Comparison of ENCODE assay signal across 8 cellular contexts in the genomic region with DNA sequence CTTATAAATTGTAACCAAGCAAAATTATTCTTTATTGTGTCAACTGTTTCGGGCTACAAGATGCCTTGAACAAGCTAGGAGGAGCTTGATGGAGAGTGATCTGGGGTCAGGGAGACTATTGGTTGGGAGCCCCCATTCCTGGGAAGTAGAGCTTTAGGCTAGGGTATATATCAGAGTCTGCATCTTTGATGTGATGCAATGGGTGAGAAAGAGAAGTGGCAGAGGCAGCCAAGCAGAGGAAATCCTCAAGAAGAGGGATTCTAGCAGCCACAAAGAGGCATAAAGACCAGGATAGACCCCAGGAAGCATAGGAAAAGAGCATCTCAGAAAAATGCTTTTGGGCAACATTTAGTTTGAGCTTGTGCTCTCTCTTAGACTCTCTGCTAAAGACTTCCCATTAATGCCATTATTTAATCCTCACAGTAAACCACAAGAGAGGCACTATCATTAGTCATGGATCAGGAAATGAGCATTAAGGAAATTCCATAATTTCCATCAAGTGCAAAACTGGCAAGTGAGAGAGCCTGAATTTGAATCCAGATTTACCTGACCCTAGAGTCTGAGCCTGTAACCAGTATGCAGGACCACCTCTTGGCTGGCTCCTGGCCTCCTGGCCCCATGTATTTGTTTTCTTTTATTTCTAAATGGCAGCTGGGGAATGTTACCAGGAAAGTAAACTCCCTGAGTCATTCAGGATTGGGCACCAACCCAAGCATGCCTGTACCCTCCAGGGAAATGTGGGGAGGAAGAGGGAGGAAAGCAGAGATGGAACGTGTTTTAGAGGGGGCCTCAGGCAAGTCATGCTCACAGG.
DNase-seq lines count a peak whose midpoint lies in the region; ATAC-seq and TF ChIP-seq lines count a peak whose summit lies in the region.

No MANE protein-coding gene starts in this region.

- whole genome bisulfite sequencing in upper lobe of left lung, 2 donors = 48 to 52% methylated on average over 2 of the region's 2 CpGs

- no peaks in the 10 kb centered on the region for H3K27me3 ChIP-seq in upper lobe of left lung

- TF ChIP-seq CTCF in upper lobe of left lung (IDR thresholded peaks at IDR 0.05) = no peak

- no peak overlapping the region for H3K27ac ChIP-seq in upper lobe of left lung

- H3K4me1 ChIP-seq in upper lobe of left lung = peaks cover 0 to 5% (median 2%) of the 10 kb centered on the region in 4 donors

- TF ChIP-seq POLR2A in upper lobe of left lung (IDR thresholded peaks at IDR 0.05) = no peak

- ATAC-seq in upper lobe of left lung (ENCODE audit: low FRiP score in 2 of 2) = peak; percentile 31 to 67
- no peak for ATAC-seq in GM21447 (IDR thresholded peaks at IDR 0.05; ENCODE audit: unreplicated experiment)

- peak; percentile 24 for DNase-seq in NCI-H1694 (lab: John Stamatoyannopoulos, UW)
- DNase-seq in NCI-H1694 treated with DMSO at 0.1 percent for 48 hours (lab: John Stamatoyannopoulos, UW) = no peak
- peak; percentile 93 for DNase-seq in astrocyte of the hippocampus (ENCODE audit: low read depth, low spot score)
- peak; percentile 68 for DNase-seq in iris pigment epithelial cell (ENCODE audit: low read depth)
- DNase-seq in upper lobe of left lung = no peak
- DNase-seq in stimulated activated CD4-positive, alpha-beta T cell treated with anti-CD3 and anti-CD28 coated beads, Interleukin-4, amount 100 ng/mL, for 4 hours = no peak
- no peak for DNase-seq in OCI-M2 (lab: John Stamatoyannopoulos, UW; ENCODE audit: unreplicated experiment)

- H3K36me3 ChIP-seq in upper lobe of left lung = no peaks in the 10 kb centered on the region

- H3K4me3 ChIP-seq in upper lobe of left lung = no peak overlapping the region

- H3K9me3 ChIP-seq in upper lobe of left lung = no peaks in the 10 kb centered on the region

- no peak for TF ChIP-seq EP300 in upper lobe of left lung (IDR thresholded peaks at IDR 0.05)

Comparison
In these comparisons a context has a peak if more than half of its experiments do, and no peak if none do; other contexts are left out.
1. DNase-seq: peak in NCI-H1694 (single experiment), astrocyte of the hippocampus (single experiment) and iris pigment epithelial cell (single experiment); none in NCI-H1694 treated with DMSO at 0.1 percent for 48 hours (single experiment), upper lobe of left lung (0 of 2), stimulated activated CD4-positive, alpha-beta T cell treated with anti-CD3 and anti-CD28 coated beads, Interleukin-4, amount 100 ng/mL, for 4 hours (0 of 2) and OCI-M2 (single experiment).